Comparison of ENCODE assay signal across 17 cellular contexts in genomic region chr17:55093358-55093757, GRCh38.
"Had no signal": no experiment of that assay in that cellular context is flagged by ENCODE, and none has a peak within 500 bp of the region (broad histone marks: within the 10 kb centered on the region; RNA-seq: fewer than 3 reads in every experiment).

No MANE protein-coding gene starts in this region.

- H3K4me3 Mint-ChIP-seq: activated naive CD8-positive, alpha-beta T cell; activated T-helper 1 cell treated with anti-CD3 and anti-CD28 coated beads, Interleukin-12 subunit alpha, Interleukin-12 subunit beta, Interleukin-2, Interleukin-4 antibody, amounts not matched to agents 30 ng/mL and 10 ng/mL and 1 ng/mL, durations not matched to agents 14 hours and 24 hours and 36 hours; immature natural killer cell; naive B cell; neural crest cell; stimulated activated naive CD8-positive, alpha-beta T cell treated with anti-CD3 and anti-CD28 coated beads, Interleukin-15, Interleukin-2, amounts not matched to agents 100 ng/mL and 50 ng/mL, for 24 hours had no signal

- DNase-seq: activated CD4-positive, alpha-beta T cell treated with anti-CD3 and anti-CD28 coated beads, Interleukin-2, amount 50 U/mL, for 1 hour; activated CD4-positive, CD25-positive, alpha-beta regulatory T cell treated with anti-CD3 and anti-CD28 coated beads, Interleukin-2, amount 50 U/mL, for 72 hours; amniotic stem cell; caudate nucleus; heart right ventricle; immature natural killer cell; left ventricle myocardium superior; naive B cell; stimulated activated CD4-positive, alpha-beta T cell treated with anti-CD3 and anti-CD28 coated beads, Interleukin-2, amount 100 ng/mL, for 24 hours; trophoblast cell had no signal

- H3K4me3 ChIP-seq: heart right ventricle, suprapubic skin had no signal

- ATAC-seq: heart right ventricle, left ventricle myocardium superior had no signal

- H3K27ac ChIP-seq: heart right ventricle, suprapubic skin, VCaP had no signal

- H3K36me3 ChIP-seq: heart right ventricle, suprapubic skin had no signal

- H3K27ac Mint-ChIP-seq: activated naive CD8-positive, alpha-beta T cell; activated T-helper 1 cell treated with anti-CD3 and anti-CD28 coated beads, Interleukin-12 subunit alpha, Interleukin-12 subunit beta, Interleukin-2, Interleukin-4 antibody, amounts not matched to agents 30 ng/mL and 10 ng/mL and 1 ng/mL, durations not matched to agents 14 hours and 24 hours and 36 hours; immature natural killer cell; progenitor cell of endocrine pancreas; stimulated activated naive CD8-positive, alpha-beta T cell treated with anti-CD3 and anti-CD28 coated beads, Interleukin-15, Interleukin-2, amounts not matched to agents 100 ng/mL and 50 ng/mL, for 24 hours had no signal

- H3K27me3 ChIP-seq: heart right ventricle, suprapubic skin had no signal

- H3K9me3 Mint-ChIP-seq: activated T-helper 1 cell treated with anti-CD3 and anti-CD28 coated beads, Interleukin-12 subunit alpha, Interleukin-12 subunit beta, Interleukin-2, Interleukin-4 antibody, amounts not matched to agents 30 ng/mL and 10 ng/mL and 1 ng/mL, durations not matched to agents 14 hours and 24 hours and 36 hours; immature natural killer cell; naive B cell; neural crest cell; stimulated activated naive CD8-positive, alpha-beta T cell treated with anti-CD3 and anti-CD28 coated beads, Interleukin-15, Interleukin-2, amounts not matched to agents 100 ng/mL and 50 ng/mL, for 24 hours had no signal

- H3K4me1 ChIP-seq: suprapubic skin had no signal

- H3K4me1 Mint-ChIP-seq: naive B cell had no signal

- H3K27me3 Mint-ChIP-seq: activated naive CD8-positive, alpha-beta T cell; naive B cell; progenitor cell of endocrine pancreas; stimulated activated naive CD8-positive, alpha-beta T cell treated with anti-CD3 and anti-CD28 coated beads, Interleukin-15, Interleukin-2, amounts not matched to agents 100 ng/mL and 50 ng/mL, for 24 hours had no signal

- H3K9me3 ChIP-seq: heart right ventricle, suprapubic skin had no signal
